2 cellular contexts compared by ENCODE assay signal in genomic region chr11:27227744-27228143, GRCh38.
TF ChIP-seq lines count a peak whose summit lies in the region.

No MANE protein-coding gene starts in this region.

TF ChIP-seq in H1, 55 proteins besides CTCF, POLR2A, EP300 and RAD21:
- no peak for TF ChIP-seq MAFK (IDR thresholded peaks at IDR 0.05; ENCODE audit: low read depth, low read length)

TF ChIP-seq in WTC11, 78 proteins besides CTCF, POLR2A, EP300 and RAD21:
- TF ChIP-seq CREB1 (CRISPR knock-in tag; IDR thresholded peaks at IDR 0.05) = no peak
